In the genomic region with DNA sequence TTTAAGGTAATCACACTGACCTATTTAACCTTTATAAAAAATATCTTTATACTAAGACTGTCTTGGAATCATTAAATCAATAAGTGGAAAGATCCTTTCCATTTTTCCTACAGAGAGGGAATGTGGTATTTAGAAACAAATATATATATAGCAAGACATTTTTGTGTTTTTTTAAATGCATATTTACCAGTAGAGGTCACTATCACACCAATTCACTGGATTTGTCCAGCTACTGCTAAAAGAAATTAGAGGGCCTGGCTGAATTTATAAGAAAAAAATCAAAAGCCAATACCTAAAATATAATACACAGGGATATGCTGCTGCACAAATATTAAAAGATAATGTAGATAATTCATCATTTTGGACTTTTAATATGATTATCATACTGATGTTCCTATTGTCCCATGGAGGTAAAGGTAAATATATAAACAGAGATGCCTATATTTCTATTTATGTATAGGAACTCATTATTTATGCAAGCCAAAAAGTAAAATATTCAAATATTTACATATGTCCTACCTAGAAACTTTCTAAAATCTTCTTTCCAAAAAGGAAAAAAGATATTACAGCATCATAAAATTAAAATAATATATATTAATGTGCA, we compare ENCODE assay signal across 8 cellular contexts.
DNase-seq lines count a peak whose midpoint lies in the region; ATAC-seq and TF ChIP-seq lines count a peak whose summit lies in the region.

No MANE protein-coding gene starts in this region.

- TF ChIP-seq CTCF in 22Rv1 (IDR thresholded peaks at IDR 0.05) (peak; percentile 78), GM10266 (IDR thresholded peaks at IDR 0.05; ENCODE audit: control insufficient read depth, insufficient read depth, low read depth, missing control alignments) (peak; percentile 23), endothelial cell (IDR thresholded peaks at IDR 0.05; ENCODE audit: unreplicated experiment) (peak; percentile 72)

- H3K27ac Mint-ChIP-seq in endothelial cell (ENCODE audit: unreplicated experiment): no peak overlapping the region

- H3K4me3 Mint-ChIP-seq in endothelial cell (ENCODE audit: unreplicated experiment): no peak overlapping the region

- ATAC-seq in HG03342 (IDR thresholded peaks at IDR 0.05; ENCODE audit: unreplicated experiment): no peak

- peak; percentile 4 for DNase-seq in GM10266 (ENCODE audit: extremely low spot score)
- DNase-seq in NCI-H69 (lab: John Stamatoyannopoulos, UW): peak; percentile 53
- DNase-seq in endothelial cell (ENCODE audit: low spot score): no peak
- DNase-seq in pons (ENCODE audit: low spot score): peak; percentile 55
- no peak for DNase-seq in stimulated activated CD4-positive, alpha-beta T cell treated with anti-CD3 and anti-CD28 coated beads, Interleukin-2, amount 100 ng/mL, for 24 hours
- no peak for DNase-seq in NCI-H187 treated with DMSO at 0.1 percent for 48 hours (lab: John Stamatoyannopoulos, UW)

- H3K4me1 Mint-ChIP-seq in endothelial cell (ENCODE audit: unreplicated experiment): no peaks in the 10 kb centered on the region

- H3K9me3 Mint-ChIP-seq in endothelial cell (ENCODE audit: unreplicated experiment): no peaks in the 10 kb centered on the region

- no peaks in the 10 kb centered on the region for H3K27me3 Mint-ChIP-seq in endothelial cell (ENCODE audit: unreplicated experiment)

- no peak overlapping the region for H3K27ac ChIP-seq in 22Rv1

- peaks cover under 1% of the 10 kb centered on the region for H3K36me3 Mint-ChIP-seq in endothelial cell (ENCODE audit: low read depth, unreplicated experiment)

Comparison
In these comparisons a context has a peak if more than half of its experiments do, and no peak if none do; other contexts are left out.
1. CTCF ChIP-seq: peak in every context shown above with its lines; median percentile 78 in 22Rv1; 72 in endothelial cell; 23 in GM10266.
2. DNase-seq: peak in GM10266 (single experiment), NCI-H69 (single experiment) and pons (single experiment); none in endothelial cell (single experiment), stimulated activated CD4-positive, alpha-beta T cell treated with anti-CD3 and anti-CD28 coated beads, Interleukin-2, amount 100 ng/mL, for 24 hours (0 of 2) and NCI-H187 treated with DMSO at 0.1 percent for 48 hours (single experiment).